In genomic region chr2:235703711-235704295, GRCh38 we compare ENCODE assay signal across 12 cellular contexts.
DNase-seq lines count a peak whose midpoint lies in the region; ATAC-seq, FAIRE-seq and TF ChIP-seq lines count a peak whose summit lies in the region.
"Had no signal": no experiment of that assay in that cellular context is flagged by ENCODE, and none has a peak within 500 bp of the region (broad histone marks: within the 10 kb centered on the region; RNA-seq: fewer than 3 reads in every experiment).

No MANE protein-coding gene starts in this region.

- FAIRE-seq in HTR-8/SVneo (lab: Jason Lieb, UNC), result peak; percentile 36
- FAIRE-seq in H54 (lab: Jason Lieb, UNC), result no peak

- H3K27ac ChIP-seq in SJSA1 (peak overlapping the region; percentile 22; the same call in 1 of the 2 replicates), suprapubic skin (peak overlapping the region; percentile 67)

- H3K4me1 ChIP-seq in SJSA1 (replicated peaks) (peaks cover 41% of the 10 kb centered on the region), mucosa of descending colon (ENCODE audit: low read depth) (peaks cover 35% of the 10 kb centered on the region), suprapubic skin (peaks cover 28% of the 10 kb centered on the region)

- 92% methylated on average over 10 of the region's 10 CpGs for WGBS in suprapubic skin

- H3K27me3 ChIP-seq in SJSA1 (replicated peaks) (no peaks in the 10 kb centered on the region), suprapubic skin (no peaks in the 10 kb centered on the region)

- TF ChIP-seq CTCF in mucosa of descending colon (IDR thresholded peaks at IDR 0.05), result no peak
- no peak for TF ChIP-seq CTCF in suprapubic skin (IDR thresholded peaks at IDR 0.05)

- no peaks in the 10 kb centered on the region for H3K9me3 ChIP-seq in SJSA1 (replicated peaks)
- no peaks in the 10 kb centered on the region for H3K9me3 ChIP-seq in mucosa of descending colon
- H3K9me3 ChIP-seq in suprapubic skin, result no peaks in the 10 kb centered on the region

- H3K36me3 ChIP-seq in SJSA1 (peaks cover 2% of the 10 kb centered on the region; the same call in 1 of the 2 replicates), mucosa of descending colon (ENCODE audit: low read depth) (no peaks in the 10 kb centered on the region), suprapubic skin (no peaks in the 10 kb centered on the region)

- ATAC-seq in mucosa of descending colon, result peak; percentile 17

- no peak for TF ChIP-seq EP300 in suprapubic skin (IDR thresholded peaks at IDR 0.05)

- TF ChIP-seq POLR2A in suprapubic skin (IDR thresholded peaks at IDR 0.05) (no peak), H54 (IDR thresholded peaks at IDR 0.05; ENCODE audit: low read depth, low read length) (no peak)

- intact Hi-C loops in mucosa of descending colon (cut with DNase I, micrococcal nuclease), result no loop called here

- no peak overlapping the region for H3K4me3 ChIP-seq in SJSA1
- H3K4me3 ChIP-seq in mucosa of descending colon, result no peak overlapping the region
- no peak overlapping the region for H3K4me3 ChIP-seq in suprapubic skin

- DNase-seq in HTR-8/SVneo (ENCODE audit: insufficient read length, low spot score) (no peak), SJSA1 (ENCODE audit: low read depth in 1 of 2, low spot score in 2 of 2) (no peak), mucosa of descending colon (no peak), suprapubic skin (ENCODE audit: low spot score in 2 of 2) (no peak), H54 (ENCODE audit: insufficient read length, low spot score) (no peak), nucleus accumbens (lab: John Stamatoyannopoulos, UW) (no peak), HuH-7 (ENCODE audit: low spot score) (no peak)
- no peak for DNase-seq in activated effector memory CD4-positive, alpha-beta T cell treated with Interleukin-2 at 50 U/mL for 16 hours
- DNase-seq: DMS79, H9, NCI-H1105, NCI-H1694 had no signal
